Comparison of ENCODE assay signal across 8 cellular contexts in the genomic region with DNA sequence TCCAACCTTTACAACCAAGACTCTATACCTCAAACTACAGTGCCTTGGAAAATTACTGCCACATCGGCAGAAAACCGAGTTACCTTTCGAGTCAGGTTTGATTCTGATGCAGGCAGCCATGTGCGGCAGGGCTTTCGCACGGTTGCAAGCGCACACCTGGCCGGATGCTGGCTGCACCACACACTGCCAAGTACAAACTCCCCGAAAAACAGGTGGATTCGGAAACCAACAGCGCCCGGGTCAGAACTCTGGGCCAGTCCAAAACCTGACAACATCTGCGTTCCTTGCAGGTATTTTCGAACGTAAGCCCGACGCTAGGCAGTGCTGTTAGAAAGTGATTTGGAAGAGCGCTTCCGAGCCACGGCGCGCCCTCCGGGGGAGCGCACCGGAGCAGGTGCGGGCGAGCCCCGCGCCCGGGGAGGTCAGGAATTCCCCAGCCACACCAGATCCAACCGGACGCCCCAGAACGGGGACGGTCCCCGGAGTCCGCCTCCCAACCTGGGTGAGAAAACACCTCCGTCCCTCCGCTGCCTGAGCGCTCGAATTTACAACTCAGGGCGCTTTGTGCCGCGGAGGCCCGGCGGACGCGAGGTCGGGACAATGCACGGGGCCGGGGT. TPM values are rescaled to one million over a fixed set of nuclear protein-coding genes. Genes with fewer than 3 reads are reported as not detected.
DNase-seq lines count a peak whose midpoint lies in the region; ATAC-seq and TF ChIP-seq lines count a peak whose summit lies in the region.

No MANE protein-coding gene starts in this region.

- peaks cover 50% of the 10 kb centered on the region for H3K4me1 Mint-ChIP-seq in activated B cell treated with CpG ODN at 0.5 μM for 24 hours
- peaks cover 50% of the 10 kb centered on the region for H3K4me1 Mint-ChIP-seq in chondrocyte (ENCODE audit: low read depth)

- H3K36me3 ChIP-seq in mucosa of descending colon (ENCODE audit: low read depth) (no peaks in the 10 kb centered on the region), thymus (ENCODE audit: control insufficient read depth, insufficient read depth) (peaks cover 4% of the 10 kb centered on the region)

- peak overlapping the region; percentile 71 for H3K4me3 ChIP-seq in mucosa of descending colon
- peak overlapping the region; percentile 95 for H3K4me3 ChIP-seq in thymus (ENCODE audit: low read length)

- H3K27ac Mint-ChIP-seq in activated B cell treated with CpG ODN at 0.5 μM for 24 hours (peak overlapping the region; percentile 93), chondrocyte (ENCODE audit: unreplicated experiment) (peak overlapping the region; percentile 79)

- intact Hi-C loops in activated B cell treated with CpG ODN at 0.5 μM for 24 hours (cut with micrococcal nuclease), result loop anchor here (1.0 to 5.0 kb wide), 8 partner anchors 13 to 170 kb away; a partner anchor contains a TSS
- intact Hi-C loops in mucosa of descending colon (cut with DNase I, micrococcal nuclease), result no loop called here

- WGBS in thymus, result under 1% methylated on average over 50 of the region's 50 CpGs

- peak overlapping the region; percentile 97 for H3K27ac ChIP-seq in thymus (ENCODE audit: low read depth)

- H3K4me1 ChIP-seq in mucosa of descending colon (ENCODE audit: low read depth) (peaks cover 51% of the 10 kb centered on the region), thymus (ENCODE audit: control insufficient read depth, insufficient read depth, low read length) (peaks cover 31% of the 10 kb centered on the region)

- ATAC-seq in GM18517 (IDR thresholded peaks at IDR 0.05; ENCODE audit: unreplicated experiment), result peak; percentile 45
- ATAC-seq in HG03280 (IDR thresholded peaks at IDR 0.05; ENCODE audit: unreplicated experiment), result peak; percentile 34
- peak; percentile 36 for ATAC-seq in activated B cell treated with CpG ODN at 0.5 μM for 24 hours (ENCODE audit: low read depth)
- peak; percentile 35 for ATAC-seq in mucosa of descending colon

- H3K9me3 Mint-ChIP-seq in activated B cell treated with CpG ODN at 0.5 μM for 24 hours (no peaks in the 10 kb centered on the region), chondrocyte (ENCODE audit: low read depth) (no peaks in the 10 kb centered on the region)

- H3K9me3 ChIP-seq in mucosa of descending colon (no peaks in the 10 kb centered on the region), thymus (ENCODE audit: control insufficient read depth) (no peaks in the 10 kb centered on the region)

- TF ChIP-seq CTCF in activated B cell treated with CpG ODN at 0.5 μM for 24 hours (IDR thresholded peaks at IDR 0.05) (no peak), chondrocyte (IDR thresholded peaks at IDR 0.05) (peak; percentile 30), mucosa of descending colon (IDR thresholded peaks at IDR 0.05) (no peak)

- H3K27me3 ChIP-seq in thymus (ENCODE audit: control insufficient read depth, insufficient read depth), result no peaks in the 10 kb centered on the region

- peak overlapping the region; percentile 81 for H3K4me3 Mint-ChIP-seq in activated B cell treated with CpG ODN at 0.5 μM for 24 hours
- H3K4me3 Mint-ChIP-seq in chondrocyte (ENCODE audit: unreplicated experiment), result peak overlapping the region; percentile 85

- POLR2A ChIA-PET in activated B cell treated with CpG ODN at 0.5 μM for 24 hours (lab: Charles Lee), result interaction anchor here (0.8 to 4.1 kb wide), 8 partner anchors 12 to 129 kb away, joined by 4 to 22 read pairs (median 6); a partner anchor contains a TSS

- H3K27me3 Mint-ChIP-seq in activated B cell treated with CpG ODN at 0.5 μM for 24 hours (no peaks in the 10 kb centered on the region), chondrocyte (ENCODE audit: low read depth) (no peaks in the 10 kb centered on the region)

- DNase-seq in activated B cell treated with CpG ODN at 0.5 μM for 24 hours (peak; percentile 55), chondrocyte (ENCODE audit: low spot score) (peak; percentile 71), mucosa of descending colon (peak; percentile 58 to 76 (median 70)), MV-4-11 (lab: John Stamatoyannopoulos, UW) (no peak), midbrain (lab: John Stamatoyannopoulos, UW) (no peak)

- peaks cover 12% of the 10 kb centered on the region for H3K36me3 Mint-ChIP-seq in activated B cell treated with CpG ODN at 0.5 μM for 24 hours (ENCODE audit: low read depth)
- H3K36me3 Mint-ChIP-seq in chondrocyte (ENCODE audit: low read depth), result no peaks in the 10 kb centered on the region

- CTCF ChIA-PET in activated B cell treated with CpG ODN at 0.5 μM for 24 hours (lab: Charles Lee), result interaction anchor here (1.0 to 2.6 kb wide), 4 partner anchors 20 to 71 kb away, joined by 3 to 9 read pairs (median 5); no protein-coding TSS in a partner anchor

RNA-seq across cellular contexts. Expression of a gene that starts 1.2 kb away (rescaled TPM):
- 173 and 193 TPM in 2 replicates for total RNA-seq in activated B cell treated with CpG ODN at 0.5 μM for 24 hours
- 80.3 to 90.6 TPM (median 81.1 TPM) in 3 replicates for total RNA-seq in chondrocyte
- 100 to 1,000 TPM; 125 to 144 (median 130) TPM for total RNA-seq in mucosa of descending colon
- 58.3 TPM for polyA plus RNA-seq in thymus

Comparison
In these comparisons a context has a peak if more than half of its experiments do, and no peak if none do; other contexts are left out.
1. DNase-seq: peak in activated B cell treated with CpG ODN at 0.5 μM for 24 hours (single experiment), chondrocyte (single experiment) and mucosa of descending colon (3 of 3); none in MV-4-11 (single experiment) and midbrain (single experiment).
2. Peak in every context shown above with its lines, with median percentiles within 50 percentile points of each other: ATAC-seq.